1 cellular context compared by ENCODE assay signal in the genomic region with DNA sequence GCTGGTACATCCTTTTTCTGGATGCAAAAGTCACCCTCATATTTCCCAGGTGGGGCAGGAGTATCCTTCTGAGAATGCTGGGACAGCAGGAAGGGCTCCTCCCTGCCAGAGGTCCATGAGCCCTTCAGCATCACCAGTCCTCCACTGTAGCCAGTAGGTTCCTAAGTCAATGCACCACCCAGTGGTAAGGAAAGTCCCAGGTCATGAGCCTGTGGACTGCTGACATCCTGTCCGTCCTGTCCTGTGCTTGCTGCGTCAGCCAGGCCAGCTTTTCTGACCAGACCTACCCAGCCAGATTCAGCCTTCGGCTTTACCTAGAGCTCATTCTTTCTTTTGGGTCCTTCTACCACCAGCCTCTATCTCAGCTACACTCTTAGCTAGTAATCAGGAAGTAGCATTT.
TF ChIP-seq lines count a peak whose summit lies in the region.

No MANE protein-coding gene starts in this region.

TF ChIP-seq in IMR-90, 13 proteins besides CTCF, POLR2A, EP300 and RAD21 (continued from another document):
- TF ChIP-seq FOS (IDR thresholded peaks at IDR 0.05; ENCODE audit: low read depth, low read length) (no peak), RCOR1 (IDR thresholded peaks at IDR 0.05; ENCODE audit: insufficient replicate concordance, low read length) (no peak), MXI1 (IDR thresholded peaks at IDR 0.05; ENCODE audit: borderline replicate concordance, low read depth, low read length) (no peak), NFE2L2 (IDR thresholded peaks at IDR 0.05; ENCODE audit: low read depth, low read length) (no peak), CEBPB (IDR thresholded peaks at IDR 0.05; ENCODE audit: low read depth, low read length) (no peak), CHD1 (IDR thresholded peaks at IDR 0.05; ENCODE audit: low read depth, low read length) (no peak)
- TF ChIP-seq, protein P1, sequence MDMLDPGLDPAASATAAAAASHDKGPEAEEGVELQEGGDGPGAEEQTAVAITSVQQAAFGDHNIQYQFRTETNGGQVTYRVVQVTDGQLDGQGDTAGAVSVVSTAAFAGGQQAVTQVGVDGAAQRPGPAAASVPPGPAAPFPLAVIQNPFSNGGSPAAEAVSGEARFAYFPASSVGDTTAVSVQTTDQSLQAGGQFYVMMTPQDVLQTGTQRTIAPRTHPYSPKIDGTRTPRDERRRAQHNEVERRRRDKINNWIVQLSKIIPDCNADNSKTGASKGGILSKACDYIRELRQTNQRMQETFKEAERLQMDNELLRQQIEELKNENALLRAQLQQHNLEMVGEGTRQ (IDR thresholded peaks at IDR 0.05; ENCODE audit: low read depth, low read length) = no peak
